ENCODE assay signal across 13 cellular contexts in genomic region chr5:172564883-172565282, GRCh38.
"Had no signal": no experiment of that assay in that cellular context is flagged by ENCODE, and none has a peak within 500 bp of the region (broad histone marks: within the 10 kb centered on the region; RNA-seq: fewer than 3 reads in every experiment).

No MANE protein-coding gene starts in this region.

- DNase-seq: activated CD4-positive, alpha-beta T cell treated with anti-CD3 and anti-CD28 coated beads for 4 hours; activated CD8-positive, alpha-beta T cell treated with anti-CD3 and anti-CD28 coated beads for 36 hours; activated naive CD4-positive, alpha-beta T cell; activated naive CD8-positive, alpha-beta T cell treated with anti-CD3 and anti-CD28 coated beads, Interleukin-2, amount 50 U/mL, for 24 hours; left cardiac atrium; stimulated activated CD4-positive, alpha-beta T cell treated with anti-CD3 and anti-CD28 coated beads, Interleukin-2, amount 100 ng/mL, for 24 hours; stimulated activated naive CD4-positive, alpha-beta T cell; upper lobe of right lung; WERI-Rb-1 had no signal

- H3K4me3 ChIP-seq: ascending aorta, lower lobe of right lung, right lobe of liver, upper lobe of right lung had no signal

- H3K27ac ChIP-seq: ascending aorta, lower lobe of right lung, neutrophil, right lobe of liver, upper lobe of right lung, WERI-Rb-1 had no signal

- H3K27me3 ChIP-seq: ascending aorta, neutrophil, right lobe of liver, upper lobe of right lung had no signal

- H3K4me1 ChIP-seq: ascending aorta, lower lobe of right lung had no signal

- H3K9me3 ChIP-seq: ascending aorta, lower lobe of right lung, neutrophil, right lobe of liver, upper lobe of right lung had no signal

- ATAC-seq: activated CD8-positive, alpha-beta T cell treated with anti-CD3 and anti-CD28 coated beads for 36 hours; activated naive CD8-positive, alpha-beta T cell treated with anti-CD3 and anti-CD28 coated beads, Interleukin-2, amount 50 U/mL, for 24 hours; left cardiac atrium had no signal

- H3K36me3 ChIP-seq: ascending aorta, lower lobe of right lung, neutrophil, right lobe of liver, upper lobe of right lung, WERI-Rb-1 had no signal
